Comparison of ENCODE assay signal across 8 cellular contexts in genomic region chr1:148048423-148049112, GRCh38.
DNase-seq lines count a peak whose midpoint lies in the region; ATAC-seq and TF ChIP-seq lines count a peak whose summit lies in the region.
"Not testable (repeated sequence)": the region's sequence is repeated elsewhere in the genome, so short reads cannot be mapped to it uniquely, and the experiment has no call there.

No MANE protein-coding gene starts in this region.

- not testable (repeated sequence) for H3K9me3 ChIP-seq in RWPE2 (ENCODE audit: severe bottlenecking); breast epithelium; fibroblast of lung (ENCODE audit: control insufficient read depth, insufficient read depth, low read depth, low read length)

- not testable (repeated sequence) for H3K9ac ChIP-seq in fibroblast of lung (ENCODE audit: insufficient read depth, low read length)

- not testable (repeated sequence) for H3K9me3 Mint-ChIP-seq in Calu3 (ENCODE audit: low read depth, unreplicated experiment); activated T-cell treated with anti-CD3 and anti-CD28 coated beads, Interleukin-2, amount 50 U/mL, for 24 hours; osteocyte (ENCODE audit: unreplicated experiment); stimulated activated naive CD8-positive, alpha-beta T cell treated with anti-CD3 and anti-CD28 coated beads, Interleukin-15, amount 100 ng/mL, for 72 hours

- H2AFZ ChIP-seq in fibroblast of lung (ENCODE audit: low read length) = not testable (repeated sequence)

- ATAC-seq in RWPE2 (ENCODE audit: low read depth) = peak; percentile 29; the same call in 1 of the 3 replicates
- ATAC-seq in stimulated activated naive CD8-positive, alpha-beta T cell treated with anti-CD3 and anti-CD28 coated beads, Interleukin-15, amount 100 ng/mL, for 72 hours = peak; percentile 56

- not testable (repeated sequence) for TF ChIP-seq POLR2A in breast epithelium (IDR thresholded peaks at IDR 0.05)

- CTCF ChIA-PET in Calu3 (lab: Charles Lee) = not testable (repeated sequence)

- not testable (repeated sequence) for DNase-seq in Calu3; RWPE2 (ENCODE audit: low spot score); breast epithelium (ENCODE audit: low spot score in 2 of 2); osteocyte (ENCODE audit: extremely low spot score, unreplicated experiment)
- peak; percentile 57 for DNase-seq in activated T-cell treated with anti-CD3 and anti-CD28 coated beads, Interleukin-2, amount 50 U/mL, for 24 hours
- peak; percentile 13 to 19 for DNase-seq in fibroblast of lung (ENCODE audit: low read depth in 2 of 2)
- peak; percentile 84 for DNase-seq in islet precursor cell
- DNase-seq in stimulated activated naive CD8-positive, alpha-beta T cell treated with anti-CD3 and anti-CD28 coated beads, Interleukin-15, amount 100 ng/mL, for 72 hours = peak; percentile 27 to 51

- not testable (repeated sequence) for H3K27me3 ChIP-seq in RWPE2 (ENCODE audit: insufficient read depth, poor library complexity, severe bottlenecking); breast epithelium; fibroblast of lung (ENCODE audit: control insufficient read depth, insufficient read depth, low read length)

- not testable (repeated sequence) for H3K27me3 Mint-ChIP-seq in Calu3 (ENCODE audit: unreplicated experiment); osteocyte (ENCODE audit: unreplicated experiment); stimulated activated naive CD8-positive, alpha-beta T cell treated with anti-CD3 and anti-CD28 coated beads, Interleukin-15, amount 100 ng/mL, for 72 hours
- peaks cover 10% of the 10 kb centered on the region for H3K27me3 Mint-ChIP-seq in activated T-cell treated with anti-CD3 and anti-CD28 coated beads, Interleukin-2, amount 50 U/mL, for 24 hours

- H3K36me3 Mint-ChIP-seq in Calu3 (ENCODE audit: insufficient read depth, unreplicated experiment); activated T-cell treated with anti-CD3 and anti-CD28 coated beads, Interleukin-2, amount 50 U/mL, for 24 hours (ENCODE audit: low read depth); osteocyte (ENCODE audit: unreplicated experiment): not testable (repeated sequence)

- H3K36me3 ChIP-seq in RWPE2 (ENCODE audit: low read depth); breast epithelium; fibroblast of lung (ENCODE audit: control insufficient read depth, insufficient read depth, low read length): not testable (repeated sequence)

- not testable (repeated sequence) for H3K4me2 ChIP-seq in fibroblast of lung (ENCODE audit: extremely low read depth, insufficient read depth, low read length)

- peak overlapping the region; percentile 60 for H3K4me3 Mint-ChIP-seq in Calu3 (ENCODE audit: low read depth, unreplicated experiment)
- peak overlapping the region; percentile 75 for H3K4me3 Mint-ChIP-seq in activated T-cell treated with anti-CD3 and anti-CD28 coated beads, Interleukin-2, amount 50 U/mL, for 24 hours
- H3K4me3 Mint-ChIP-seq in osteocyte (ENCODE audit: unreplicated experiment) = peak overlapping the region; percentile 74
- H3K4me3 Mint-ChIP-seq in stimulated activated naive CD8-positive, alpha-beta T cell treated with anti-CD3 and anti-CD28 coated beads, Interleukin-15, amount 100 ng/mL, for 72 hours = peak overlapping the region; percentile 78 to 88

- not testable (repeated sequence) for TF ChIP-seq CTCF in Calu3 (IDR thresholded peaks at IDR 0.05; ENCODE audit: unreplicated experiment); RWPE2 (IDR thresholded peaks at IDR 0.05; ENCODE audit: poor library complexity, severe bottlenecking); breast epithelium (IDR thresholded peaks at IDR 0.05); fibroblast of lung (conservative IDR thresholded peaks at IDR 0.05 in 1 of 2, IDR thresholded peaks at IDR 0.05 in 1 of 2; ENCODE audit: low read depth in 1 of 2, low read length in 2 of 2); osteocyte (IDR thresholded peaks at IDR 0.05)

- not testable (repeated sequence) for H3K4me1 Mint-ChIP-seq in Calu3 (ENCODE audit: low read depth, unreplicated experiment); activated T-cell treated with anti-CD3 and anti-CD28 coated beads, Interleukin-2, amount 50 U/mL, for 24 hours (ENCODE audit: low read depth); osteocyte (ENCODE audit: unreplicated experiment); stimulated activated naive CD8-positive, alpha-beta T cell treated with anti-CD3 and anti-CD28 coated beads, Interleukin-15, amount 100 ng/mL, for 72 hours

- intact Hi-C loops in Calu3 (cut with micrococcal nuclease; ENCODE audit: unreplicated experiment); breast epithelium (cut with DNase I; ENCODE audit: low total_unique reads): not testable (repeated sequence)

- not testable (repeated sequence) for H3K27ac ChIP-seq in RWPE2 (ENCODE audit: poor library complexity, severe bottlenecking); breast epithelium; fibroblast of lung (ENCODE audit: insufficient read depth, low read length)

- H3K4me1 ChIP-seq in RWPE2 (ENCODE audit: insufficient read depth, poor library complexity, severe bottlenecking); breast epithelium; fibroblast of lung (ENCODE audit: control insufficient read depth, extremely low read depth, insufficient read depth, low read length): not testable (repeated sequence)

- not testable (repeated sequence) for H3K79me2 ChIP-seq in fibroblast of lung (ENCODE audit: control insufficient read depth, insufficient read depth, low read length)

- H3K27ac Mint-ChIP-seq in Calu3 (ENCODE audit: unreplicated experiment); osteocyte (ENCODE audit: unreplicated experiment): not testable (repeated sequence)
- peak overlapping the region; percentile 89 for H3K27ac Mint-ChIP-seq in activated T-cell treated with anti-CD3 and anti-CD28 coated beads, Interleukin-2, amount 50 U/mL, for 24 hours
- peak overlapping the region; percentile 25 to 89 for H3K27ac Mint-ChIP-seq in stimulated activated naive CD8-positive, alpha-beta T cell treated with anti-CD3 and anti-CD28 coated beads, Interleukin-15, amount 100 ng/mL, for 72 hours

- not testable (repeated sequence) for H4K20me1 ChIP-seq in fibroblast of lung (ENCODE audit: control insufficient read depth, extremely low read depth, insufficient read depth, low read length)

- H3K4me3 ChIP-seq in RWPE2 (ENCODE audit: severe bottlenecking) = not testable (repeated sequence)
- peak overlapping the region; percentile 21 to 58 (median 33) for H3K4me3 ChIP-seq in breast epithelium
- H3K4me3 ChIP-seq in fibroblast of lung (replicated peaks in 1 of 4; ENCODE audit: control extremely low read depth in 1 of 4, insufficient read depth in 1 of 4, low read depth in 3 of 4, low read length in 4 of 4) = peak overlapping the region in 1 of 4 experiments; percentile 19

- BruUV-seq in Calu3 (replicated peaks; lab: Mats Ljungman, UMichigan) = not testable (repeated sequence)
